Comparison of ENCODE assay signal across 26 cellular contexts in genomic region chr1:61914823-61915482, GRCh38.
DNase-seq lines count a peak whose midpoint lies in the region; ATAC-seq, FAIRE-seq and TF ChIP-seq lines count a peak whose summit lies in the region.
"Had no signal": no experiment of that assay in that cellular context is flagged by ENCODE, and none has a peak within 500 bp of the region (broad histone marks: within the 10 kb centered on the region; RNA-seq: fewer than 3 reads in every experiment).

No MANE protein-coding gene starts in this region.

- no peak overlapping the region for H3K9ac ChIP-seq in astrocyte (ENCODE audit: low read length)

- H3K4me3 Mint-ChIP-seq in GM23338 (no peak overlapping the region), astrocyte (ENCODE audit: unreplicated experiment) (no peak overlapping the region)
- H3K4me3 Mint-ChIP-seq: activated CD4-positive, alpha-beta T cell treated with anti-CD3 and anti-CD28 coated beads, Interleukin-2, amount 10 ng/mL, durations not matched to agents 7 days and 5 days; activated T-cell treated with anti-CD3 and anti-CD28 coated beads, Interleukin-2, amount 50 U/mL, for 72 hours; dendritic cell treated with granulocyte-macrophage colony-stimulating factor and Interleukin-4, amounts not matched to agents 40 ng/mL and 50 ng/mL, for 4 days had no signal

- 0 out of 2 replicates have a peak, but pooled peaks cover 4% of the 10 kb centered on the region for H3K36me3 ChIP-seq in GM23338 (ENCODE audit: insufficient read depth)
- H3K36me3 ChIP-seq in astrocyte (ENCODE audit: insufficient read depth, low read length): no peaks in the 10 kb centered on the region
- H3K36me3 ChIP-seq in gastrocnemius medialis: no peaks in the 10 kb centered on the region
- no peaks in the 10 kb centered on the region for H3K36me3 ChIP-seq in brain microvascular endothelial cell (replicated peaks)
- H3K36me3 ChIP-seq: adrenal gland, sigmoid colon had no signal

- no peak overlapping the region for H2AFZ ChIP-seq in GM23338
- H2AFZ ChIP-seq in astrocyte (ENCODE audit: low read depth, low read length): no peak overlapping the region

- H3K4me2 ChIP-seq in GM23338: no peak overlapping the region
- no peak overlapping the region for H3K4me2 ChIP-seq in astrocyte (ENCODE audit: low read length)

- no peak for TF ChIP-seq CTCF in GM23338 (conservative IDR thresholded peaks at IDR 0.05; ENCODE audit: low read depth in 2 of 2)
- TF ChIP-seq CTCF in astrocyte (IDR thresholded peaks at IDR 0.05; ENCODE audit: insufficient read depth, low read depth, low read length): no peak
- TF ChIP-seq CTCF in gastrocnemius medialis (IDR thresholded peaks at IDR 0.05 in 4 of 5, conservative IDR thresholded peaks at IDR 0.05 in 1 of 5): no peak
- TF ChIP-seq CTCF in brain microvascular endothelial cell (IDR thresholded peaks at IDR 0.05; ENCODE audit: low read depth, low read length, missing control alignments): no peak

- no peak for TF ChIP-seq POLR2A in gastrocnemius medialis (IDR thresholded peaks at IDR 0.05)

- H3K9me3 ChIP-seq in astrocyte (ENCODE audit: insufficient read depth, low read depth, low read length): no peaks in the 10 kb centered on the region
- H3K9me3 ChIP-seq in gastrocnemius medialis: no peaks in the 10 kb centered on the region
- H3K9me3 ChIP-seq: adrenal gland, HAP-1, pancreas, sigmoid colon, upper lobe of left lung had no signal

- H3K36me3 Mint-ChIP-seq in GM23338 (ENCODE audit: low read depth) (peaks cover 34% of the 10 kb centered on the region; the same call in 2 of the 3 replicates), astrocyte (ENCODE audit: low read depth, unreplicated experiment) (no peaks in the 10 kb centered on the region)

- no peak for FAIRE-seq in astrocyte (lab: Jason Lieb, UNC)
- FAIRE-seq: GM12878, K562 had no signal

- no peaks in the 10 kb centered on the region for H3F3A ChIP-seq in GM23338 (replicated peaks; ENCODE audit: low read depth)

- H3K4me3 ChIP-seq in GM23338 (no peak overlapping the region), astrocyte (ENCODE audit: insufficient read depth, low read depth, low read length) (no peak overlapping the region), gastrocnemius medialis (peak overlapping the region in 1 of 4 donors; percentile 14), brain microvascular endothelial cell (ENCODE audit: low read depth, low read length) (no peak overlapping the region)
- H3K4me3 ChIP-seq: adrenal gland, GM12878, HAP-1, K562, pancreas, sigmoid colon, upper lobe of left lung had no signal

- H3K9me2 ChIP-seq in GM23338 (ENCODE audit: insufficient read depth): no peaks in the 10 kb centered on the region

- DNase-seq in GM23338 (ENCODE audit: low spot score) (no peak), astrocyte (ENCODE audit: low read depth) (peak; percentile 4), myocyte (ENCODE audit: low read depth) (peak; percentile 5), gastrocnemius medialis (no peak), brain microvascular endothelial cell (no peak)
- DNase-seq: activated CD4-positive, alpha-beta T cell treated with anti-CD3 and anti-CD28 coated beads, Interleukin-2, amount 10 ng/mL, durations not matched to agents 7 days and 5 days; activated naive CD4-positive, alpha-beta T cell treated with Interleukin-2 at 50 U/mL for 16 hours; activated T-cell treated with anti-CD3 and anti-CD28 coated beads, Interleukin-2, amount 50 U/mL, for 72 hours; adrenal gland; COR-L47; DND-41; kidney glomerular epithelial cell; NCI-H2029 treated with DMSO at 0.1 percent for 48 hours; NCI-H446 treated with DMSO at 0.1 percent for 48 hours; pancreas; sigmoid colon; T1000 had no signal

- intact Hi-C loops in gastrocnemius medialis (cut with DNase I; ENCODE audit: low total_unique reads): loop anchor here (10.0 kb wide), 1 partner anchor 160 kb away; no protein-coding TSS in a partner anchor

- in situ Hi-C loops in gastrocnemius medialis (cut with MboI; ENCODE audit: low sequenced_read_pairs in 4 of 4): no loop called here
- in situ Hi-C loops in brain microvascular endothelial cell (cut with HindIII; ENCODE audit: low pct_ligation_motif_present, low sequenced_read_pairs): no loop called here

- H3K79me2 ChIP-seq in GM23338 (replicated peaks; ENCODE audit: insufficient read depth) (no peaks in the 10 kb centered on the region), astrocyte (ENCODE audit: insufficient read depth, low read length) (no peaks in the 10 kb centered on the region)

- H4K20me1 ChIP-seq in GM23338 (replicated peaks; ENCODE audit: insufficient read depth) (no peaks in the 10 kb centered on the region), astrocyte (ENCODE audit: insufficient read depth, low read length) (no peaks in the 10 kb centered on the region)

- H3K27me3 Mint-ChIP-seq in GM23338 (ENCODE audit: insufficient read depth, low read depth, poor library complexity): no peaks in the 10 kb centered on the region
- H3K27me3 Mint-ChIP-seq in astrocyte (ENCODE audit: low read depth, unreplicated experiment): no peaks in the 10 kb centered on the region
- H3K27me3 Mint-ChIP-seq: activated CD4-positive, alpha-beta T cell treated with anti-CD3 and anti-CD28 coated beads, Interleukin-2, amount 10 ng/mL, durations not matched to agents 7 days and 5 days; dendritic cell treated with granulocyte-macrophage colony-stimulating factor and Interleukin-4, amounts not matched to agents 40 ng/mL and 50 ng/mL, for 4 days had no signal

- no peak for ATAC-seq in GM23338
- peak; percentile 37 to 40 for ATAC-seq in gastrocnemius medialis
- no peak for ATAC-seq in HG02885 (IDR thresholded peaks at IDR 0.05; ENCODE audit: poor library complexity, unreplicated experiment)
- ATAC-seq in HG02763 (IDR thresholded peaks at IDR 0.05; ENCODE audit: unreplicated experiment): no peak
- ATAC-seq in HG03025 (IDR thresholded peaks at IDR 0.05; ENCODE audit: low FRiP score, unreplicated experiment): no peak
- ATAC-seq: activated T-cell treated with anti-CD3 and anti-CD28 coated beads, Interleukin-2, amount 50 U/mL, for 72 hours; GM12878; K562; pancreas; Right ventricle myocardium inferior had no signal

- no peaks in the 10 kb centered on the region for H3K9me3 Mint-ChIP-seq in GM23338
- no peaks in the 10 kb centered on the region for H3K9me3 Mint-ChIP-seq in astrocyte (ENCODE audit: unreplicated experiment)
- H3K9me3 Mint-ChIP-seq: activated CD4-positive, alpha-beta T cell treated with anti-CD3 and anti-CD28 coated beads, Interleukin-2, amount 10 ng/mL, durations not matched to agents 7 days and 5 days; activated T-cell treated with anti-CD3 and anti-CD28 coated beads, Interleukin-2, amount 50 U/mL, for 72 hours; dendritic cell treated with granulocyte-macrophage colony-stimulating factor and Interleukin-4, amounts not matched to agents 40 ng/mL and 50 ng/mL, for 4 days had no signal

- H3K4me1 Mint-ChIP-seq in GM23338 (peaks cover 7% of the 10 kb centered on the region), astrocyte (ENCODE audit: low read depth, unreplicated experiment) (peaks cover 30% of the 10 kb centered on the region)
- H3K4me1 Mint-ChIP-seq: activated CD4-positive, alpha-beta T cell treated with anti-CD3 and anti-CD28 coated beads, Interleukin-2, amount 10 ng/mL, durations not matched to agents 7 days and 5 days had no signal

- H3K27me3 ChIP-seq in GM23338 (ENCODE audit: insufficient read depth) (no peaks in the 10 kb centered on the region), astrocyte (ENCODE audit: insufficient read depth, low read length) (no peaks in the 10 kb centered on the region), gastrocnemius medialis (no peaks in the 10 kb centered on the region), brain microvascular endothelial cell (replicated peaks) (no peaks in the 10 kb centered on the region)
- H3K27me3 ChIP-seq: adrenal gland, pancreas, sigmoid colon, upper lobe of left lung had no signal

- peaks cover 8% of the 10 kb centered on the region; the same call in 1 of the 2 replicates for H3K4me1 ChIP-seq in GM23338 (ENCODE audit: insufficient read depth)
- H3K4me1 ChIP-seq in astrocyte (ENCODE audit: insufficient read depth, low read length): no peaks in the 10 kb centered on the region
- H3K4me1 ChIP-seq in gastrocnemius medialis: peaks cover 5 to 24% of the 10 kb centered on the region in 2 donors
- H3K4me1 ChIP-seq: adrenal gland, HAP-1, pancreas, sigmoid colon, upper lobe of left lung had no signal

- no peak overlapping the region for H3K27ac Mint-ChIP-seq in GM23338
- H3K27ac Mint-ChIP-seq in astrocyte (ENCODE audit: unreplicated experiment): peak overlapping the region; percentile 91
- H3K27ac Mint-ChIP-seq: activated CD4-positive, alpha-beta T cell treated with anti-CD3 and anti-CD28 coated beads, Interleukin-2, amount 10 ng/mL, durations not matched to agents 7 days and 5 days; activated T-cell treated with anti-CD3 and anti-CD28 coated beads, Interleukin-2, amount 50 U/mL, for 72 hours; dendritic cell treated with granulocyte-macrophage colony-stimulating factor and Interleukin-4, amounts not matched to agents 40 ng/mL and 50 ng/mL, for 4 days had no signal

- peak overlapping the region; percentile 27; the same call in 1 of the 2 replicates for H3K27ac ChIP-seq in GM23338 (ENCODE audit: low read depth)
- no peak overlapping the region for H3K27ac ChIP-seq in astrocyte (ENCODE audit: low read depth, low read length)
- peak overlapping the region in 3 of 4 donors; percentile 14 to 70 (median 70) for H3K27ac ChIP-seq in gastrocnemius medialis
- no peak overlapping the region for H3K27ac ChIP-seq in brain microvascular endothelial cell
- H3K27ac ChIP-seq: adrenal gland, pancreas, sigmoid colon, upper lobe of left lung had no signal

TF ChIP-seq in GM23338, 12 proteins besides CTCF, POLR2A, EP300 and RAD21:
- TF ChIP-seq NANOG (IDR thresholded peaks at IDR 0.05; ENCODE audit: borderline replicate concordance): no peak
- TF ChIP-seq ETS1 (IDR thresholded peaks at IDR 0.05): no peak
- TF ChIP-seq STAT1 (IDR thresholded peaks at IDR 0.05; ENCODE audit: unreplicated experiment): no peak
- TF ChIP-seq ZNF114 (CRISPR knock-in tag; IDR thresholded peaks at IDR 0.05): no peak
- TF ChIP-seq EZH2 (IDR thresholded peaks at IDR 0.05; ENCODE audit: low read depth, unreplicated experiment): no peak
- TF ChIP-seq POLR2AphosphoS5 (IDR thresholded peaks at IDR 0.05; ENCODE audit: low read depth): no peak
- no peak for TF ChIP-seq ZNF331 (CRISPR knock-in tag; IDR thresholded peaks at IDR 0.05; ENCODE audit: low read depth)

Comparison
In these comparisons a context has a peak if more than half of its experiments do, and no peak if none do; other contexts are left out.
1. ATAC-seq: peak in gastrocnemius medialis (2 of 2); none in GM23338 (single experiment), HG02885 (single experiment), HG02763 (single experiment) and HG03025 (single experiment).
2. DNase-seq: peak in astrocyte (single experiment) and myocyte (single experiment); none in GM23338 (single experiment), gastrocnemius medialis (0 of 2) and brain microvascular endothelial cell (single experiment).
3. H3K27ac ChIP-seq: peak in GM23338 (single experiment) and gastrocnemius medialis (3 of 4); none in astrocyte (single experiment) and brain microvascular endothelial cell (single experiment).